Comparison of ENCODE assay signal across 10 cellular contexts in genomic region chr3:156817931-156818765, GRCh38. TPM values are rescaled to one million over a fixed set of nuclear protein-coding genes. Genes with fewer than 3 reads are reported as not detected.
DNase-seq lines count a peak whose midpoint lies in the region; ATAC-seq, FAIRE-seq and TF ChIP-seq lines count a peak whose summit lies in the region.
"Had no signal": no experiment of that assay in that cellular context is flagged by ENCODE, and none has a peak within 500 bp of the region (broad histone marks: within the 10 kb centered on the region; RNA-seq: fewer than 3 reads in every experiment).

No MANE protein-coding gene starts in this region.

- TF ChIP-seq CTCF in A549 (IDR thresholded peaks at IDR 0.05) (no peak), HFFc6 (IDR thresholded peaks at IDR 0.05) (no peak)

- H3K27ac Mint-ChIP-seq in HFFc6: peak overlapping the region; percentile 98
- peak overlapping the region; percentile 97 for H3K27ac Mint-ChIP-seq in activated naive CD8-positive, alpha-beta T cell treated with anti-CD3 and anti-CD28 coated beads, Interleukin-2, amount 10 ng/mL, durations not matched to agents 7 days and 5 days

- no peaks in the 10 kb centered on the region for H3K36me3 ChIP-seq in mucosa of rectum (ENCODE audit: control insufficient read depth in 2 of 2, insufficient read depth in 2 of 2, low read length in 2 of 2)
- H3K36me3 ChIP-seq: ascending aorta had no signal

- TF ChIP-seq RAD21 in A549 (conservative IDR thresholded peaks at IDR 0.05 in 1 of 2, IDR thresholded peaks at IDR 0.05 in 1 of 2): no peak

- H3K4me3 ChIP-seq in A549 (peak overlapping the region; percentile 62), mucosa of rectum (ENCODE audit: low read length in 2 of 2) (peak overlapping the region; percentile 80 to 90)

- peaks cover 4% of the 10 kb centered on the region for H3K27me3 Mint-ChIP-seq in HFFc6 (ENCODE audit: insufficient read depth)
- no peaks in the 10 kb centered on the region for H3K27me3 Mint-ChIP-seq in activated naive CD8-positive, alpha-beta T cell treated with anti-CD3 and anti-CD28 coated beads, Interleukin-2, amount 10 ng/mL, durations not matched to agents 7 days and 5 days

- no peak for FAIRE-seq in A549 (lab: Jason Lieb, UNC)

- peak overlapping the region; percentile 89 to 90 for H3K9ac ChIP-seq in mucosa of rectum (ENCODE audit: low read depth in 1 of 2, low read length in 2 of 2)

- H3K4me1 Mint-ChIP-seq in HFFc6 (ENCODE audit: low read depth): peaks cover 67% of the 10 kb centered on the region
- peaks cover 45% of the 10 kb centered on the region for H3K4me1 Mint-ChIP-seq in activated naive CD8-positive, alpha-beta T cell treated with anti-CD3 and anti-CD28 coated beads, Interleukin-2, amount 10 ng/mL, durations not matched to agents 7 days and 5 days

- POLR2A ChIA-PET in A549 (lab: Yijun Ruan, JAX): interaction anchor here (0.8 to 2.5 kb wide), 7 partner anchors 9 to 270 kb away, joined by 3 to 15 read pairs (median 6); partner anchors contain the start of gene TIPARP
- POLR2A ChIA-PET in activated naive CD8-positive, alpha-beta T cell treated with anti-CD3 and anti-CD28 coated beads, Interleukin-2, amount 10 ng/mL, durations not matched to agents 7 days and 5 days (lab: Charles Lee): interaction anchor here (0.7 to 2.4 kb wide), 9 partner anchors 9 to 357 kb away, joined by 3 to 8 read pairs (median 3); partner anchors contain the start of gene CCNL1

- H3K9me3 Mint-ChIP-seq in HFFc6: no peaks in the 10 kb centered on the region
- no peaks in the 10 kb centered on the region for H3K9me3 Mint-ChIP-seq in activated naive CD8-positive, alpha-beta T cell treated with anti-CD3 and anti-CD28 coated beads, Interleukin-2, amount 10 ng/mL, durations not matched to agents 7 days and 5 days

- H3K4me1 ChIP-seq in A549 (peaks cover 54% of the 10 kb centered on the region), mucosa of rectum (ENCODE audit: control insufficient read depth in 2 of 2, insufficient read depth in 2 of 2, low read length in 2 of 2) (peaks cover 19 to 26% of the 10 kb centered on the region in 2 donors)
- H3K4me1 ChIP-seq: ascending aorta had no signal

- no peak for ATAC-seq in A549
- ATAC-seq in activated naive CD8-positive, alpha-beta T cell treated with anti-CD3 and anti-CD28 coated beads, Interleukin-2, amount 10 ng/mL, durations not matched to agents 7 days and 5 days (ENCODE audit: low read depth): no peak
- no peak for ATAC-seq in GM19452 (IDR thresholded peaks at IDR 0.05; ENCODE audit: unreplicated experiment)
- no peak for ATAC-seq in GM21786 (IDR thresholded peaks at IDR 0.05; ENCODE audit: unreplicated experiment)

- peak overlapping the region; percentile 82 for H3K4me2 ChIP-seq in A549

- no peaks in the 10 kb centered on the region for H3K27me3 ChIP-seq in mucosa of rectum (ENCODE audit: control insufficient read depth in 2 of 2, insufficient read depth in 2 of 2, low read length in 2 of 2)
- H3K27me3 ChIP-seq: ascending aorta had no signal

- CTCF ChIA-PET in A549 (lab: Yijun Ruan, JAX): interaction anchor here (0.6 to 3.1 kb wide), 9 partner anchors 12 to 449 kb away, joined by 3 to 12 read pairs (median 4); partner anchors contain the start of gene TIPARP

- peaks cover 9% of the 10 kb centered on the region for H3K36me3 Mint-ChIP-seq in HFFc6 (ENCODE audit: low read depth)
- peaks cover 16% of the 10 kb centered on the region for H3K36me3 Mint-ChIP-seq in activated naive CD8-positive, alpha-beta T cell treated with anti-CD3 and anti-CD28 coated beads, Interleukin-2, amount 10 ng/mL, durations not matched to agents 7 days and 5 days

- peak overlapping the region; percentile 87 for H3K4me3 Mint-ChIP-seq in HFFc6
- H3K4me3 Mint-ChIP-seq in activated naive CD8-positive, alpha-beta T cell treated with anti-CD3 and anti-CD28 coated beads, Interleukin-2, amount 10 ng/mL, durations not matched to agents 7 days and 5 days: peak overlapping the region; percentile 92

- H3K9me3 ChIP-seq in A549 (no peaks in the 10 kb centered on the region), mucosa of rectum (ENCODE audit: control insufficient read depth in 2 of 2, low read length in 2 of 2) (no peaks in the 10 kb centered on the region)
- H3K9me3 ChIP-seq: ascending aorta had no signal

- H3K27ac ChIP-seq in A549 (peak overlapping the region; percentile 91 to 92), mucosa of rectum (ENCODE audit: low read depth in 2 of 2, low read length in 2 of 2) (peak overlapping the region; percentile 90 to 91)

- 53% methylated on average over 4 of the region's 4 CpGs for WGBS in A549 (ENCODE audit: missing lambda C conversion rate)

- TF ChIP-seq POLR2A in A549 (IDR thresholded peaks at IDR 0.05; ENCODE audit: low read length): no peak

- DNase-seq in A549 (ENCODE audit: low read depth in 1 of 2, low spot score in 1 of 2): no peak
- no peak for DNase-seq in HFFc6
- no peak for DNase-seq in activated naive CD8-positive, alpha-beta T cell treated with anti-CD3 and anti-CD28 coated beads, Interleukin-2, amount 10 ng/mL, durations not matched to agents 7 days and 5 days
- no peak for DNase-seq in epidermal melanocyte (ENCODE audit: insufficient read length, low spot score)
- no peak for DNase-seq in ecto neural progenitor cell (ENCODE audit: low spot score)
- DNase-seq: NCI-H748 treated with DMSO at 0.1 percent for 48 hours had no signal

- no peak for TF ChIP-seq EP300 in A549 (IDR thresholded peaks at IDR 0.05)

TF ChIP-seq in A549, 52 proteins besides CTCF, POLR2A, EP300 and RAD21:
- peak; percentile 77; the same call in 1 of the 2 replicates for TF ChIP-seq HEYL (CRISPR knock-in tag; IDR thresholded peaks at IDR 0.05)
- TF ChIP-seq ATOH8 (CRISPR knock-in tag; IDR thresholded peaks at IDR 0.05; ENCODE audit: low read depth): peak; percentile 38; the same call in 1 of the 2 replicates
- TF ChIP-seq HOXB13 (CRISPR knock-in tag; IDR thresholded peaks at IDR 0.05; ENCODE audit: low read depth): peak; percentile 55
- peak; percentile 11; the same call in 1 of the 2 replicates for TF ChIP-seq ZSCAN20 (CRISPR knock-in tag; IDR thresholded peaks at IDR 0.05)
- 0 out of 2 replicates have a peak, but pooled peaks have one; percentile 8 for TF ChIP-seq EHF (CRISPR knock-in tag; IDR thresholded peaks at IDR 0.05)
- peak; percentile 2; the same call in 1 of the 2 replicates for TF ChIP-seq HOXA7 (CRISPR knock-in tag; IDR thresholded peaks at IDR 0.05)
- TF ChIP-seq CHD4 (IDR thresholded peaks at IDR 0.05; ENCODE audit: borderline replicate concordance): no peak
- TF ChIP-seq KDM5A (IDR thresholded peaks at IDR 0.05): no peak
- 0 out of 2 replicates have a peak, but pooled peaks have one; percentile 32 for TF ChIP-seq ZNF302 (CRISPR knock-in tag; IDR thresholded peaks at IDR 0.05)

RNA-seq across cellular contexts. Expression of gene LEKR1, which starts 8.0 kb away (rescaled TPM):
- polyA plus RNA-seq in A549 (2011; rRNA removed): 0.69 and 1.4 TPM in 2 replicates
- 0.31 and 0.32 TPM in 2 replicates for polyA plus RNA-seq in A549 (2012; cell fraction: cytosol; rRNA removed)
- polyA plus RNA-seq in A549 (2012; cell fraction: nucleus; rRNA removed): 0.11 and 0.26 TPM in 2 replicates
- polyA plus RNA-seq in A549 (2017; fragmentation: RNase III; extraction: RNeasy Plus Mini Kit Qiagen cat#74134 plus additional on column Dnase treatment): 0.89 to 1.3 TPM (median 1.2 TPM) in 3 replicates
- 2.8 and 3.9 TPM in 2 replicates for polyA minus RNA-seq in A549 (2011; rRNA and poly(A)+ RNA removed)
- total RNA-seq in HFFc6 (2021; fragmentation: NEBNext Ultra II Directional; extraction: Animal tissue kit (Norgen Biotek cat#: 25700)): 1 to 10 TPM in 1 of 6 experiments, under 1 TPM in 5; 0.40 to 1.0 (median 0.77) TPM
- 1 to 10 TPM; 1.3 to 1.5 TPM for total RNA-seq in activated naive CD8-positive, alpha-beta T cell treated with anti-CD3 and anti-CD28 coated beads, Interleukin-2, amount 10 ng/mL, durations not matched to agents 7 days and 5 days
- total RNA-seq: ascending aorta had no signal
